ENCODE assay signal across 1 cellular context in the genomic region with DNA sequence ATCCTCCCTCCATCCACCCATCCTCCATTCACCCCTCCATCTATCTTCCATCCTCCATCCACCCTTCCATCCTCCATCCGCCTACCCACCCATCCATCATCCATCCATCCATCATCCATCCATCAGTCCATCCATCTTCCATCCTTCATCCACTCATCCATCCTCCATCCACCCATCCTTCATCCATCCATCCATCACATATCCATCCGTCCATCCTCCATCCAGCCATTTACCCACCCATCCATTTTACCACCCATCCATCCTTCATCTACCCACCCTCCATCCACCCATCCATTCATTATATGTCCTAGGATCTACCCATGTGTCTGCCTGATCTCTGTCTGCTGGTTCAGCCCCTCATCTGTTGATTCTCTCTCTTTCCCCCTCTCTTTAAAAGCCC.
TF ChIP-seq lines count a peak whose summit lies in the region.

No MANE protein-coding gene starts in this region.

TF ChIP-seq in GM12878, 131 proteins besides CTCF, POLR2A, EP300 and RAD21:
- TF ChIP-seq YBX1 (IDR thresholded peaks at IDR 0.05) (peak; percentile 82), HDGF (IDR thresholded peaks at IDR 0.05) (peak; percentile 98), NBN (IDR thresholded peaks at IDR 0.05) (0 out of 2 replicates have a peak, but pooled peaks have one; percentile 39)
- TF ChIP-seq, protein P1, sequence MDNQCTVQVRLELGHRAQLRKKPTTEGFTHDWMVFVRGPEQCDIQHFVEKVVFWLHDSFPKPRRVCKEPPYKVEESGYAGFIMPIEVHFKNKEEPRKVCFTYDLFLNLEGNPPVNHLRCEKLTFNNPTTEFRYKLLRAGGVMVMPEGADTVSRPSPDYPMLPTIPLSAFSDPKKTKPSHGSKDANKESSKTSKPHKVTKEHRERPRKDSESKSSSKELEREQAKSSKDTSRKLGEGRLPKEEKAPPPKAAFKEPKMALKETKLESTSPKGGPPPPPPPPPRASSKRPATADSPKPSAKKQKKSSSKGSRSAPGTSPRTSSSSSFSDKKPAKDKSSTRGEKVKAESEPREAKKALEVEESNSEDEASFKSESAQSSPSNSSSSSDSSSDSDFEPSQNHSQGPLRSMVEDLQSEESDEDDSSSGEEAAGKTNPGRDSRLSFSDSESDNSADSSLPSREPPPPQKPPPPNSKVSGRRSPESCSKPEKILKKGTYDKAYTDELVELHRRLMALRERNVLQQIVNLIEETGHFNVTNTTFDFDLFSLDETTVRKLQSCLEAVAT (IDR thresholded peaks at IDR 0.05): 0 out of 2 replicates have a peak, but pooled peaks have one; percentile 27
